ENCODE assay signal across 18 cellular contexts in the genomic region with DNA sequence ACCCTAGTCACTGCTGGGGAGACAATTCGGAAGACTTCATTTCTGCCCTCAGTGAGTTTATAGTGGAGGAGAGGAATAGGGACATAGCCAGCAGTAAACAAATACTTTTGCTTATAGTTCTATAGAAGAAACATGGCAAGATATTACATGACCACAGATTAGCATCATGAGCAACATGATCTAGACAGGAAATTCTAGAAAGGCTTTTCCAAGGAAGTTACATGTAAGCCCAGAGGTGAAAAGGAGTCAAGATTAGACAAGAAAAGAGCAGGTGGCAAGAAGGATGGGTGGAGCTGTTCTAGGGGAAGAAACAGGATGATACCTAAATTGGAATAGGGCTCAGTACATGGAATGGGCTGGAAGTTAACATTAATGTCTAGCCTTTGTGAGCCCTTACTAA.
A peak's percentile ranks its signal among the peaks of the same experiment; 100 is the strongest.
DNase-seq lines count a peak whose midpoint lies in the region; ATAC-seq, FAIRE-seq and TF ChIP-seq lines count a peak whose summit lies in the region.
"Had no signal": no experiment of that assay in that cellular context is flagged by ENCODE, and none has a peak within 500 bp of the region (broad histone marks: within the 10 kb centered on the region; RNA-seq: fewer than 3 reads in every experiment).

No MANE protein-coding gene starts in this region.

- TF ChIP-seq CTCF in astrocyte (IDR thresholded peaks at IDR 0.05; ENCODE audit: insufficient read depth, low read depth, low read length), result no peak
- TF ChIP-seq CTCF in keratinocyte (optimal IDR thresholded peaks at IDR 0.05 in 1 of 3, IDR thresholded peaks at IDR 0.05 in 1 of 3, conservative IDR thresholded peaks at IDR 0.05 in 1 of 3; ENCODE audit: extremely low read depth in 1 of 3, insufficient read depth in 2 of 3, low read length in 3 of 3), result no peak

- H3K36me3 Mint-ChIP-seq in astrocyte (ENCODE audit: low read depth, unreplicated experiment), result no peaks in the 10 kb centered on the region
- H3K36me3 Mint-ChIP-seq: CD4-positive, alpha-beta memory T cell had no signal

- peak; percentile 41 for ATAC-seq in esophagus mucosa
- no peak for ATAC-seq in HG02973 (IDR thresholded peaks at IDR 0.05; ENCODE audit: unreplicated experiment)
- ATAC-seq: GM23338 had no signal

- H2AFZ ChIP-seq in astrocyte (ENCODE audit: low read depth, low read length) (peak overlapping the region; percentile 24), keratinocyte (ENCODE audit: control insufficient read depth, low read length) (no peak overlapping the region)
- H2AFZ ChIP-seq: GM23338 had no signal

- H3K27me3 Mint-ChIP-seq in astrocyte (ENCODE audit: low read depth, unreplicated experiment), result no peaks in the 10 kb centered on the region

- no peak for FAIRE-seq in astrocyte (lab: Jason Lieb, UNC)
- no peak for FAIRE-seq in keratinocyte (lab: Jason Lieb, UNC)
- FAIRE-seq: GM12891, GM18507 had no signal

- H3K79me2 ChIP-seq in astrocyte (ENCODE audit: insufficient read depth, low read length) (no peaks in the 10 kb centered on the region), keratinocyte (ENCODE audit: control insufficient read depth, insufficient read depth, low read length) (no peaks in the 10 kb centered on the region)

- H3K4me2 ChIP-seq in astrocyte (ENCODE audit: low read length), result no peak overlapping the region
- H3K4me2 ChIP-seq in keratinocyte (ENCODE audit: control insufficient read depth, extremely low read depth, insufficient read depth, low read depth, low read length), result peak overlapping the region; percentile 17
- H3K4me2 ChIP-seq: GM23338 had no signal

- no peak overlapping the region for H3K4me3 Mint-ChIP-seq in astrocyte (ENCODE audit: unreplicated experiment)
- H3K4me3 Mint-ChIP-seq: CD4-positive, alpha-beta memory T cell; GM23338; H9; HFFc6 had no signal

- H3K27ac Mint-ChIP-seq in astrocyte (ENCODE audit: unreplicated experiment), result no peak overlapping the region
- H3K27ac Mint-ChIP-seq: CD4-positive, alpha-beta memory T cell; GM23338 had no signal

- no peaks in the 10 kb centered on the region for H3K9me1 ChIP-seq in keratinocyte (ENCODE audit: control insufficient read depth, extremely low read depth, insufficient read depth, low read length)

- no peak for DNase-seq in astrocyte (ENCODE audit: low read depth)
- no peak for DNase-seq in keratinocyte (ENCODE audit: low read depth, low spot score)
- no peak for DNase-seq in inferior parietal cortex (ENCODE audit: extremely low spot score)
- DNase-seq in activated naive CD4-positive, alpha-beta T cell treated with Interleukin-2 at 50 U/mL for 16 hours, result no peak
- DNase-seq: C1 segment of cervical spinal cord; Calu3; CD4-positive, alpha-beta memory T cell; COR-L47; DMS53; DMS79 treated with DMSO at 0.1 percent for 48 hours; GF-D8; H9; HFFc6 had no signal

- dilution Hi-C loops in keratinocyte (cut with MboI; ENCODE audit: extremely low pct_ligation_motif_present, low sequenced_read_pairs), result no loop called here

- H3K27me3 ChIP-seq in astrocyte (ENCODE audit: insufficient read depth, low read length) (no peaks in the 10 kb centered on the region), keratinocyte (ENCODE audit: control insufficient read depth, extremely low read depth, insufficient read depth, low read length) (no peaks in the 10 kb centered on the region)

- H3K9me3 ChIP-seq in astrocyte (ENCODE audit: insufficient read depth, low read depth, low read length) (no peaks in the 10 kb centered on the region), keratinocyte (ENCODE audit: control insufficient read depth, low read depth, low read length) (no peaks in the 10 kb centered on the region)

- H3K36me3 ChIP-seq in astrocyte (ENCODE audit: insufficient read depth, low read length) (no peaks in the 10 kb centered on the region), keratinocyte (ENCODE audit: control insufficient read depth in 2 of 2, extremely low read depth in 1 of 2, insufficient read depth in 2 of 2, low read length in 2 of 2) (no peaks in the 10 kb centered on the region)

- no peaks in the 10 kb centered on the region for H3K9me3 Mint-ChIP-seq in astrocyte (ENCODE audit: unreplicated experiment)
- H3K9me3 Mint-ChIP-seq: GM23338, H9, HFFc6 had no signal

- H3K4me3 ChIP-seq in astrocyte (ENCODE audit: insufficient read depth, low read depth, low read length) (no peak overlapping the region), keratinocyte (ENCODE audit: control insufficient read depth in 2 of 3, extremely low read depth in 1 of 3, insufficient read depth in 2 of 3, low read depth in 1 of 3, low read length in 3 of 3) (no peak overlapping the region)
- H3K4me3 ChIP-seq: GM23338 had no signal

- peaks cover 4% of the 10 kb centered on the region for H3K4me1 Mint-ChIP-seq in astrocyte (ENCODE audit: low read depth, unreplicated experiment)
- H3K4me1 Mint-ChIP-seq: GM23338 had no signal

- H4K20me1 ChIP-seq in astrocyte (ENCODE audit: insufficient read depth, low read length), result no peaks in the 10 kb centered on the region
- H4K20me1 ChIP-seq in keratinocyte (ENCODE audit: control insufficient read depth, extremely low read depth, insufficient read depth, low read length), result no peaks in the 10 kb centered on the region

- H3K4me1 ChIP-seq in astrocyte (ENCODE audit: insufficient read depth, low read length) (peaks cover 13% of the 10 kb centered on the region), keratinocyte (ENCODE audit: control insufficient read depth, extremely low read depth, insufficient read depth, low read length) (peaks cover 10% of the 10 kb centered on the region)

- H3K27ac ChIP-seq in astrocyte (ENCODE audit: low read depth, low read length), result no peak overlapping the region
- no peak overlapping the region for H3K27ac ChIP-seq in keratinocyte (ENCODE audit: control insufficient read depth, insufficient read depth, low read length)

- H3K9ac ChIP-seq in astrocyte (ENCODE audit: low read length) (no peak overlapping the region), keratinocyte (ENCODE audit: control insufficient read depth, extremely low read depth, insufficient read depth, low read length) (no peak overlapping the region)
